17 cellular contexts compared by ENCODE assay signal in the genomic region with DNA sequence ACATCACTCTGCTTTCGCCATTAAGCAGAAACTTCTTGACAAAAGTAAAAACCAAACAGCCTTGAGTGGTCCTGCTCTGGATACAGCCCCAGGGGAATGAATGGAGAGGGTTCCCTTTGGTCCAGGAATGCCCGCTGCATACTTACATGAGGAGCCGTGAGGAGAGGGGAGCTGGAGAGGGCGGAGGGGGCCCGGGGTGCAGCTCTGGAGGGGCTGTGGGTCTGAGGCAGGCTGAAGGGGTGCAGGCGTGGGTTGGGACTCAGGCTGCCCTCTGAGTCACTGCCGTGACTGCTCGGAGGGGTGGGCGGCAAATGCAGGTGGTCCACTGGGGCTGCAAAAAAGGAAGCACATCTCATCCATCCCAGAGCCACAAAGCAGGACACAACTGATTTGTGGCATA.
"Had no signal": no experiment of that assay in that cellular context is flagged by ENCODE, and none has a peak within 500 bp of the region (broad histone marks: within the 10 kb centered on the region; RNA-seq: fewer than 3 reads in every experiment).

No MANE protein-coding gene starts in this region.

- H3K27me3 Mint-ChIP-seq: activated CD8-positive, alpha-beta memory T cell treated with anti-CD3 and anti-CD28 coated beads, Interleukin-2, amount 10 ng/mL, durations not matched to agents 7 days and 5 days; activated naive CD8-positive, alpha-beta T cell treated with anti-CD3 and anti-CD28 coated beads, Interleukin-2, amount 10 ng/mL, durations not matched to agents 7 days and 5 days; dendritic cell treated with granulocyte-macrophage colony-stimulating factor and Interleukin-4, amounts not matched to agents 40 ng/mL and 50 ng/mL, for 4 days; stimulated activated naive B cell treated with anti-CD40 and anti-IgM and Interleukin-4, amounts not matched to agents 10 μg/mL and 1 μg/mL and 100 μg/mL, for 72 hours had no signal

- H3K4me3 Mint-ChIP-seq: activated CD8-positive, alpha-beta memory T cell treated with anti-CD3 and anti-CD28 coated beads, Interleukin-2, amount 10 ng/mL, durations not matched to agents 7 days and 5 days; activated naive CD8-positive, alpha-beta T cell treated with anti-CD3 and anti-CD28 coated beads, Interleukin-2, amount 10 ng/mL, durations not matched to agents 7 days and 5 days; dendritic cell treated with granulocyte-macrophage colony-stimulating factor and Interleukin-4, amounts not matched to agents 40 ng/mL and 50 ng/mL, for 4 days; neural progenitor cell; stimulated activated naive B cell treated with anti-CD40 and anti-IgM and Interleukin-4, amounts not matched to agents 10 μg/mL and 1 μg/mL and 100 μg/mL, for 72 hours; T-helper 2 cell treated with Interferon-gamma antibody and Interleukin-4, amounts not matched to agents 5 μg/mL and 100 μg/mL, for 36 hours had no signal

- H3K27me3 ChIP-seq: heart left ventricle, neural progenitor cell, pancreas, suprapubic skin, vagina had no signal

- H3K9me3 Mint-ChIP-seq: dendritic cell treated with granulocyte-macrophage colony-stimulating factor and Interleukin-4, amounts not matched to agents 40 ng/mL and 50 ng/mL, for 4 days; neural progenitor cell; T-helper 2 cell treated with Interferon-gamma antibody and Interleukin-4, amounts not matched to agents 5 μg/mL and 100 μg/mL, for 36 hours had no signal

- DNase-seq: activated CD4-positive, alpha-beta T cell treated with anti-CD3 and anti-CD28 coated beads, Interleukin-2, amount 50 U/mL, for 4 hours; activated CD8-positive, alpha-beta memory T cell treated with anti-CD3 and anti-CD28 coated beads, Interleukin-2, amount 10 ng/mL, durations not matched to agents 7 days and 5 days; activated gamma-delta T cell treated with Interleukin-2 at 50 U/mL for 16 hours; activated naive CD8-positive, alpha-beta T cell treated with anti-CD3 and anti-CD28 coated beads, Interleukin-2, amount 10 ng/mL, durations not matched to agents 7 days and 5 days; activated T-cell treated with anti-CD3 and anti-CD28 coated beads, Interleukin-2, amount 50 U/mL, for 48 hours; aorta; heart left ventricle; kidney; pancreas; right cardiac atrium; stimulated activated naive B cell treated with anti-CD40 and anti-IgM and Interleukin-4, amounts not matched to agents 10 μg/mL and 1 μg/mL and 100 μg/mL, for 72 hours had no signal

- H3K9ac ChIP-seq: neural progenitor cell had no signal

- H3K4me1 ChIP-seq: neural progenitor cell, pancreas had no signal

- H3K27ac ChIP-seq: neural progenitor cell, pancreas, suprapubic skin, vagina had no signal

- H3K4me3 ChIP-seq: heart left ventricle, neural progenitor cell, pancreas, suprapubic skin, vagina had no signal

- ATAC-seq: activated CD4-positive, CD25-positive, alpha-beta regulatory T cell treated with anti-CD3 and anti-CD28 coated beads, Interleukin-2, amount 50 U/mL, for 24 hours; activated CD8-positive, alpha-beta memory T cell treated with anti-CD3 and anti-CD28 coated beads, Interleukin-2, amount 10 ng/mL, durations not matched to agents 7 days and 5 days; pancreas; stimulated activated naive B cell treated with anti-CD40 and anti-IgM and Interleukin-4, amounts not matched to agents 10 μg/mL and 1 μg/mL and 100 μg/mL, for 72 hours had no signal

- H3K27ac Mint-ChIP-seq: activated CD8-positive, alpha-beta memory T cell treated with anti-CD3 and anti-CD28 coated beads, Interleukin-2, amount 10 ng/mL, durations not matched to agents 7 days and 5 days; activated naive CD8-positive, alpha-beta T cell treated with anti-CD3 and anti-CD28 coated beads, Interleukin-2, amount 10 ng/mL, durations not matched to agents 7 days and 5 days; dendritic cell treated with granulocyte-macrophage colony-stimulating factor and Interleukin-4, amounts not matched to agents 40 ng/mL and 50 ng/mL, for 4 days; neural progenitor cell; stimulated activated naive B cell treated with anti-CD40 and anti-IgM and Interleukin-4, amounts not matched to agents 10 μg/mL and 1 μg/mL and 100 μg/mL, for 72 hours; T-helper 2 cell treated with Interferon-gamma antibody and Interleukin-4, amounts not matched to agents 5 μg/mL and 100 μg/mL, for 36 hours had no signal

- H3K9me3 ChIP-seq: heart left ventricle, pancreas, suprapubic skin, vagina had no signal
